Comparison of ENCODE assay signal across 28 cellular contexts in the genomic region with DNA sequence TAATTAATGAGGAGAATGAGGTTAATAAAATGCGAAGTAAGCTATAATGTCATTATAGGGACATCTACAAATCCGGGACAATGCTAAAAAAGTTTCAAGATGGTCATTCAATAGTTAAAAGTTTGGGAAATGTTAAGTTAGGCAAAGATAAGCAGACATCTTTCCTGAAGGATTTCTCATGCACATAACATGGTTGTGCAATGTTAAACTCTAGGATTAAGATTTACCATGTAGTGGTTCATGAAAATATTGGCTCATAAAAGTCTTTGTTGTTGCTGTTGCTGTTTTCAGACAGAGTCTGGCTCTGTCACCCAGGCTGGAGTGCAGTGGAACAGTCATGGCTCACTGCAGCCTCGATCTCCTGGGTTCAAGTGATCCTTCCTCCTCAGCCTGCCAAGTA.
"Had no signal": no experiment of that assay in that cellular context is flagged by ENCODE, and none has a peak within 500 bp of the region (broad histone marks: within the 10 kb centered on the region; RNA-seq: fewer than 3 reads in every experiment).

No MANE protein-coding gene starts in this region.

- H3K36me3 Mint-ChIP-seq: mesothelial cell of epicardium, naive B cell had no signal

- H3K9me3 Mint-ChIP-seq: dendritic cell treated with granulocyte-macrophage colony-stimulating factor and Interleukin-4, amounts not matched to agents 40 ng/mL and 50 ng/mL, for 4 days; endodermal cell had no signal

- FAIRE-seq: endometrium, frontal cortex, kidney had no signal

- H3K27me3 Mint-ChIP-seq: dendritic cell treated with granulocyte-macrophage colony-stimulating factor and Interleukin-4, amounts not matched to agents 40 ng/mL and 50 ng/mL, for 4 days; effector memory CD8-positive, alpha-beta T cell; naive B cell had no signal

- H3K4me3 Mint-ChIP-seq: dendritic cell treated with granulocyte-macrophage colony-stimulating factor and Interleukin-4, amounts not matched to agents 40 ng/mL and 50 ng/mL, for 4 days; effector memory CD8-positive, alpha-beta T cell; endodermal cell; immature natural killer cell; mesothelial cell of epicardium had no signal

- DNase-seq: colonic mucosa; cortex of kidney; effector CD8-positive, alpha-beta T cell; effector memory CD8-positive, alpha-beta T cell; endodermal cell; erythroblast; esophagus squamous epithelium; foreskin keratinocyte; head of caudate nucleus; heart right ventricle; hypothalamus; immature natural killer cell; islet precursor cell; kidney; kidney glomerular epithelial cell; left ventricle myocardium superior; lower lobe of right lung; mesenchymal stem cell; mucosa of descending colon; naive B cell had no signal

- H3K4me1 Mint-ChIP-seq: endodermal cell, immature natural killer cell, mesothelial cell of epicardium, naive B cell had no signal

- H3K27me3 ChIP-seq: colonic mucosa, esophagus squamous epithelium, foreskin keratinocyte, gastroesophageal sphincter, heart right ventricle, left lung had no signal

- H3K4me1 ChIP-seq: colonic mucosa, esophagus squamous epithelium, foreskin keratinocyte, gastroesophageal sphincter, heart right ventricle, left lung, lower lobe of right lung had no signal

- H3K27ac ChIP-seq: colonic mucosa, epithelial cell of prostate, esophagus squamous epithelium, foreskin keratinocyte, gastroesophageal sphincter, heart right ventricle, left lung, lower lobe of right lung had no signal

- H3K27ac Mint-ChIP-seq: dendritic cell treated with granulocyte-macrophage colony-stimulating factor and Interleukin-4, amounts not matched to agents 40 ng/mL and 50 ng/mL, for 4 days; effector memory CD8-positive, alpha-beta T cell; endodermal cell; immature natural killer cell; mesothelial cell of epicardium; naive B cell had no signal

- ATAC-seq: effector memory CD8-positive, alpha-beta T cell; esophagus mucosa; foreskin keratinocyte; gastroesophageal sphincter; heart right ventricle; left lung; left ventricle myocardium superior; lower lobe of right lung; mucosa of descending colon had no signal

- H3K36me3 ChIP-seq: colonic mucosa, esophagus squamous epithelium, gastroesophageal sphincter, heart right ventricle, left lung, lower lobe of right lung had no signal

- H3K9me3 ChIP-seq: colonic mucosa, esophagus squamous epithelium, gastroesophageal sphincter, left lung, lower lobe of right lung, mucosa of descending colon had no signal

- H3K4me3 ChIP-seq: colonic mucosa, esophagus squamous epithelium, gastroesophageal sphincter, heart right ventricle, left lung, lower lobe of right lung, mucosa of descending colon had no signal
